Comparison of ENCODE assay signal across 10 cellular contexts in the genomic region with DNA sequence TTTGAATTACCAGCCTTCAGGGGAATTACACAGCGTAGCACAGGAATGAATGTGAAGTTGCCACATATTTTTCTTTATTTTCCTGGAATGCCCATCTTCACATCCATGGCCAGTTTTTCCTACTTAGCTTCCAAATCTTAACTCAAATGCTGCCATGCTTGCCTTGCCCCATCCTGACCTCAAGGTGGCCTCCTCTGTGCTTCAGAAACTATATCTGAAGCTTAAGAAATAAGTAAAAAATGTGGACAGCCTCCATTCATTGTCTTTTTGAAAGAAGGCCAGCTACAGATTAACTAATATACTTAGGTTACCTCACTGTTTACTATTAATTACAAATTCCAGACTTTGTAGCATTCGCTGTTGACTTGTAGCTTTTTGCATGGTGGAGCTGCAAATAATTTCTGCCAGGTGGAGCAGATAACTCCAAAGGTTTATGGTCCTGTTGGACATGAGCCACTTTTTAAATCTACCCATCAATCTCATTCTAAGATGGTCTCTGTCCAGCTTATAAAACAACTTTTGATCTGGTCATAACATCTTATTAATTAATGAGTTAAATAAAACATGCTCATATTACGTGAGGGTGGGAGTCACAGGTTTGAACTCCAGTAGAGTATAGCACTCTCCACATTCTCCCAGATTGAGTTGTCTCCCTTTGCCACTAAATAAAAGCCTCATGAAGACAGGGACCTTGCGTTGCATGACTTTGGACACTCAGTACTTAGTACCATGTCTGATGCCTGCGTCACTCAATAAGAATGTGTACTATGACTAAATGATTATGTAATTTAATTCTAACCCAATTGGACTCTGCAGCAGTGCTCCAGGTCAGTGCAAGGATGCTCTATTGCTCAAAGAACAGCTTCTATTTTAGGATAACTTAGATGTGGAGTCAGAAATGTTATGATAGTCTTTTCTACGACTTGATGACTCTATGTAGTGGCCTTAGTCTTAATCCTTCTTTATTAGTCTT.
DNase-seq lines count a peak whose midpoint lies in the region; ATAC-seq and TF ChIP-seq lines count a peak whose summit lies in the region.
"Had no signal": no experiment of that assay in that cellular context is flagged by ENCODE, and none has a peak within 500 bp of the region (broad histone marks: within the 10 kb centered on the region; RNA-seq: fewer than 3 reads in every experiment).

No MANE protein-coding gene starts in this region.

- DNase-seq in COLO829 (ENCODE audit: low spot score): peak; percentile 23
- DNase-seq in HEK293T (ENCODE audit: extremely low spot score): peak; percentile 25
- no peak for DNase-seq in kidney epithelial cell (ENCODE audit: low read depth)
- DNase-seq in stimulated activated effector memory CD8-positive, alpha-beta T cell treated with anti-CD3 and anti-CD28 coated beads, Interleukin-12 subunit alpha, Interleukin-12 subunit beta, amount 100 ng/mL, for 72 hours (ENCODE audit: low spot score in 2 of 2): no peak
- DNase-seq in activated CD8-positive, alpha-beta T cell treated with anti-CD3 and anti-CD28 coated beads for 36 hours: no peak
- DNase-seq in COR-L47 (lab: John Stamatoyannopoulos, UW): no peak
- DNase-seq: head of caudate nucleus; stimulated activated CD4-positive, alpha-beta T cell treated with anti-CD3 and anti-CD28 coated beads, Interleukin-1b, Interleukin-23, amount 100 ng/mL, for 48 hours had no signal

- intact Hi-C loops in activated CD8-positive, alpha-beta T cell treated with anti-CD3 and anti-CD28 coated beads for 36 hours (cut with micrococcal nuclease): no loop called here

- TF ChIP-seq CTCF in WI38 (IDR thresholded peaks at IDR 0.05; ENCODE audit: low read depth, low read length) (peak; percentile 44; the same call in 1 of the 2 replicates), kidney epithelial cell (IDR thresholded peaks at IDR 0.05; ENCODE audit: insufficient read depth, low read length, poor library complexity, severe bottlenecking) (peak; percentile 33)
- no peak for TF ChIP-seq CTCF in activated CD8-positive, alpha-beta T cell treated with anti-CD3 and anti-CD28 coated beads for 36 hours (IDR thresholded peaks at IDR 0.05)

- POLR2A ChIA-PET in HEK293T (lab: Yijun Ruan, JAX): no interaction called here
- POLR2A ChIA-PET in activated CD8-positive, alpha-beta T cell treated with anti-CD3 and anti-CD28 coated beads for 36 hours (lab: Charles Lee): no interaction called here

- H3K4me3 Mint-ChIP-seq in stimulated activated effector memory CD8-positive, alpha-beta T cell treated with anti-CD3 and anti-CD28 coated beads, Interleukin-12 subunit alpha, Interleukin-12 subunit beta, amount 100 ng/mL, for 72 hours: no peak overlapping the region
- H3K4me3 Mint-ChIP-seq in activated CD8-positive, alpha-beta T cell treated with anti-CD3 and anti-CD28 coated beads for 36 hours: no peak overlapping the region

- ATAC-seq in GM19452 (IDR thresholded peaks at IDR 0.05; ENCODE audit: unreplicated experiment): no peak
- ATAC-seq in stimulated activated effector memory CD8-positive, alpha-beta T cell treated with anti-CD3 and anti-CD28 coated beads, Interleukin-12 subunit alpha, Interleukin-12 subunit beta, amount 100 ng/mL, for 72 hours: no peak
- no peak for ATAC-seq in activated CD8-positive, alpha-beta T cell treated with anti-CD3 and anti-CD28 coated beads for 36 hours

- CTCF ChIA-PET in HEK293T (lab: Yijun Ruan, JAX): interaction anchor here (0.6 to 1.2 kb wide), 9 partner anchors 9 to 1805 kb away, joined by 3 to 7 read pairs (median 3); no protein-coding TSS in a partner anchor
- CTCF ChIA-PET in activated CD8-positive, alpha-beta T cell treated with anti-CD3 and anti-CD28 coated beads for 36 hours (lab: Charles Lee): interaction anchor here (1.3 kb wide), 1 partner anchor 23 kb away, joined by 3 read pairs; no protein-coding TSS in a partner anchor

- no peaks in the 10 kb centered on the region for H3K36me3 Mint-ChIP-seq in stimulated activated effector memory CD8-positive, alpha-beta T cell treated with anti-CD3 and anti-CD28 coated beads, Interleukin-12 subunit alpha, Interleukin-12 subunit beta, amount 100 ng/mL, for 72 hours
- H3K36me3 Mint-ChIP-seq in activated CD8-positive, alpha-beta T cell treated with anti-CD3 and anti-CD28 coated beads for 36 hours (ENCODE audit: low read depth): no peaks in the 10 kb centered on the region

- H3K4me1 Mint-ChIP-seq in stimulated activated effector memory CD8-positive, alpha-beta T cell treated with anti-CD3 and anti-CD28 coated beads, Interleukin-12 subunit alpha, Interleukin-12 subunit beta, amount 100 ng/mL, for 72 hours: no peaks in the 10 kb centered on the region
- H3K4me1 Mint-ChIP-seq in activated CD8-positive, alpha-beta T cell treated with anti-CD3 and anti-CD28 coated beads for 36 hours (ENCODE audit: low read depth): no peaks in the 10 kb centered on the region

- H3K27ac Mint-ChIP-seq in stimulated activated effector memory CD8-positive, alpha-beta T cell treated with anti-CD3 and anti-CD28 coated beads, Interleukin-12 subunit alpha, Interleukin-12 subunit beta, amount 100 ng/mL, for 72 hours: no peak overlapping the region
- H3K27ac Mint-ChIP-seq in activated CD8-positive, alpha-beta T cell treated with anti-CD3 and anti-CD28 coated beads for 36 hours: no peak overlapping the region

- peaks cover 8% of the 10 kb centered on the region for H3K27me3 Mint-ChIP-seq in activated CD8-positive, alpha-beta T cell treated with anti-CD3 and anti-CD28 coated beads for 36 hours

- no peaks in the 10 kb centered on the region for H3K9me3 Mint-ChIP-seq in stimulated activated effector memory CD8-positive, alpha-beta T cell treated with anti-CD3 and anti-CD28 coated beads, Interleukin-12 subunit alpha, Interleukin-12 subunit beta, amount 100 ng/mL, for 72 hours
- no peaks in the 10 kb centered on the region for H3K9me3 Mint-ChIP-seq in activated CD8-positive, alpha-beta T cell treated with anti-CD3 and anti-CD28 coated beads for 36 hours

- no peaks in the 10 kb centered on the region for H3K27me3 ChIP-seq in kidney epithelial cell (ENCODE audit: control insufficient read depth, insufficient read depth, low read length)

- H3K4me3 ChIP-seq in WI38 (ENCODE audit: low read depth, low read length) (no peak overlapping the region), kidney epithelial cell (ENCODE audit: low read depth, low read length) (no peak overlapping the region)

- no peaks in the 10 kb centered on the region for H3K36me3 ChIP-seq in kidney epithelial cell (ENCODE audit: control insufficient read depth, insufficient read depth, low read length)

TF ChIP-seq in HEK293T, 16 proteins besides CTCF, POLR2A, EP300 and RAD21:
- TF ChIP-seq LEF1 (IDR thresholded peaks at IDR 0.05; ENCODE audit: borderline replicate concordance) (no peak), HDGF (IDR thresholded peaks at IDR 0.05; ENCODE audit: borderline replicate concordance) (no peak), FOXK2 (IDR thresholded peaks at IDR 0.05) (no peak)

Comparison
In these comparisons a context has a peak if more than half of its experiments do, and no peak if none do; other contexts are left out.
1. DNase-seq: peak in COLO829 (single experiment) and HEK293T (single experiment); none in kidney epithelial cell (single experiment), stimulated activated effector memory CD8-positive, alpha-beta T cell treated with anti-CD3 and anti-CD28 coated beads, Interleukin-12 subunit alpha, Interleukin-12 subunit beta, amount 100 ng/mL, for 72 hours (0 of 2), activated CD8-positive, alpha-beta T cell treated with anti-CD3 and anti-CD28 coated beads for 36 hours (single experiment) and COR-L47 (single experiment).